ENCODE assay signal across 12 cellular contexts in the genomic region with DNA sequence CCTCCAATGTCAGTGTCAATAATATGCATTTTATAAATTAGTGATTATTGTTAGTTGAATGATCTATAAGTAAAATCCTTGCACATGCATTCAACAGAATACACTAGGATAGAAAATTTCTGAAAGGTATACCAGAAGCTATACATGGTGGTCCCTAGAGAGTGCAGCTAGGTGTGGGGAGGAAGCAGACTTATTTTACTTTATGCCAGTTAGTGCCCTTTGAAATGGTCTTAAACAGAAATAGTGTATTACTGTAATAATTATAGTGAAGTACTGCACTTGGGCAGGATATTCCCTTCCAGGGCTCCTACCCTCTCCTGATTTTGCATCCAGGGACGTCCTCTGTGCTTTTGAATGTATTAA. TPM values are rescaled to one million over a fixed set of nuclear protein-coding genes. Genes with fewer than 3 reads are reported as not detected.
A peak's percentile ranks its signal among the peaks of the same experiment; 100 is the strongest.
DNase-seq lines count a peak whose midpoint lies in the region; ATAC-seq and TF ChIP-seq lines count a peak whose summit lies in the region.
"Had no signal": no experiment of that assay in that cellular context is flagged by ENCODE, and none has a peak within 500 bp of the region (broad histone marks: within the 10 kb centered on the region; RNA-seq: fewer than 3 reads in every experiment).

No MANE protein-coding gene starts in this region.

- H3K4me3 ChIP-seq in RWPE2 (ENCODE audit: severe bottlenecking) (no peak overlapping the region), esophagus muscularis mucosa (no peak overlapping the region), suprapubic skin (no peak overlapping the region)
- H3K4me3 ChIP-seq: cardiac muscle cell had no signal

- intact Hi-C loops in esophagus muscularis mucosa (cut with DNase I) = loop anchor here (5.0 to 10.0 kb wide), 2 partner anchors 123 to 340 kb away; a partner anchor contains a TSS

- CTCF ChIA-PET in activated naive CD4-positive, alpha-beta T cell treated with anti-CD3 and anti-CD28 coated beads, Interleukin-2, amount 10 ng/mL, durations not matched to agents 7 days and 5 days (lab: Charles Lee) = interaction anchor here (0.7 to 4.7 kb wide), 30 partner anchors 8 to 759 kb away, joined by 3 to 29 read pairs (median 4); a partner anchor contains a TSS

- H3K4me1 ChIP-seq in RWPE2 (ENCODE audit: insufficient read depth, poor library complexity, severe bottlenecking) (peaks cover 9% of the 10 kb centered on the region), esophagus muscularis mucosa (peaks cover 21 to 64% (median 54%) of the 10 kb centered on the region in 4 donors), suprapubic skin (peaks cover 50% of the 10 kb centered on the region)

- H3K36me3 Mint-ChIP-seq in activated naive CD4-positive, alpha-beta T cell treated with anti-CD3 and anti-CD28 coated beads, Interleukin-2, amount 10 ng/mL, durations not matched to agents 7 days and 5 days = no peaks in the 10 kb centered on the region
- H3K36me3 Mint-ChIP-seq: naive B cell had no signal

- H3K36me3 ChIP-seq in RWPE2 (ENCODE audit: low read depth) (no peaks in the 10 kb centered on the region), esophagus muscularis mucosa (no peaks in the 10 kb centered on the region), suprapubic skin (no peaks in the 10 kb centered on the region)
- H3K36me3 ChIP-seq: cardiac muscle cell had no signal

- H3K9me3 ChIP-seq in RWPE2 (ENCODE audit: severe bottlenecking) (no peaks in the 10 kb centered on the region), esophagus muscularis mucosa (no peaks in the 10 kb centered on the region), suprapubic skin (no peaks in the 10 kb centered on the region)

- no peaks in the 10 kb centered on the region for H3K27me3 Mint-ChIP-seq in activated naive CD4-positive, alpha-beta T cell treated with anti-CD3 and anti-CD28 coated beads, Interleukin-2, amount 10 ng/mL, durations not matched to agents 7 days and 5 days
- H3K27me3 Mint-ChIP-seq: naive B cell had no signal

- TF ChIP-seq POLR2A in esophagus muscularis mucosa (IDR thresholded peaks at IDR 0.05; ENCODE audit: low read depth) = no peak
- no peak for TF ChIP-seq POLR2A in suprapubic skin (IDR thresholded peaks at IDR 0.05)

- H3K27ac ChIP-seq in RWPE2 (ENCODE audit: poor library complexity, severe bottlenecking) = peak overlapping the region; percentile 45
- H3K27ac ChIP-seq in esophagus muscularis mucosa (replicated peaks in 1 of 4) = peak overlapping the region; percentile 77 to 85 (median 81)
- H3K27ac ChIP-seq in suprapubic skin = peak overlapping the region; percentile 93

- H3K4me3 Mint-ChIP-seq in activated naive CD4-positive, alpha-beta T cell treated with anti-CD3 and anti-CD28 coated beads, Interleukin-2, amount 10 ng/mL, durations not matched to agents 7 days and 5 days = no peak overlapping the region

- TF ChIP-seq EP300 in esophagus muscularis mucosa (IDR thresholded peaks at IDR 0.05) (no peak), suprapubic skin (IDR thresholded peaks at IDR 0.05) (no peak)

- no peaks in the 10 kb centered on the region for H3K9me3 Mint-ChIP-seq in activated naive CD4-positive, alpha-beta T cell treated with anti-CD3 and anti-CD28 coated beads, Interleukin-2, amount 10 ng/mL, durations not matched to agents 7 days and 5 days
- H3K9me3 Mint-ChIP-seq: naive B cell had no signal

- no peak for DNase-seq in activated naive CD4-positive, alpha-beta T cell treated with anti-CD3 and anti-CD28 coated beads, Interleukin-2, amount 10 ng/mL, durations not matched to agents 7 days and 5 days
- DNase-seq in activated naive CD4-positive, alpha-beta T cell (lab: John Stamatoyannopoulos, UW) = no peak
- DNase-seq in RWPE2 (ENCODE audit: low spot score) (no peak), esophagus muscularis mucosa (ENCODE audit: extremely low spot score) (no peak), suprapubic skin (ENCODE audit: low spot score in 2 of 2) (no peak), GM20000 (ENCODE audit: low spot score) (no peak)
- no peak for DNase-seq in activated CD4-positive, alpha-beta T cell treated with anti-CD3 and anti-CD28 coated beads, Interleukin-2, amount 50 U/mL, for 4 hours
- DNase-seq: NK-92 treated with Interleukin-12 subunit alpha and Interleukin-12 subunit beta, amount 100 ng/mL, for 24 hours; stimulated activated naive CD4-positive, alpha-beta T cell treated with Interleukin-2 at 50 U/mL for 16 hours had no signal

- peaks cover 24% of the 10 kb centered on the region for H3K4me1 Mint-ChIP-seq in activated naive CD4-positive, alpha-beta T cell treated with anti-CD3 and anti-CD28 coated beads, Interleukin-2, amount 10 ng/mL, durations not matched to agents 7 days and 5 days

- no peak for ATAC-seq in RWPE2 (ENCODE audit: low read depth)
- no peak for ATAC-seq in HG03457 (IDR thresholded peaks at IDR 0.05; ENCODE audit: unreplicated experiment)

- 92% methylated on average over 1 of the region's 1 CpG for WGBS in esophagus muscularis mucosa
- WGBS in suprapubic skin = 50% methylated on average over 1 of the region's 1 CpG

- H3K27ac Mint-ChIP-seq in activated naive CD4-positive, alpha-beta T cell treated with anti-CD3 and anti-CD28 coated beads, Interleukin-2, amount 10 ng/mL, durations not matched to agents 7 days and 5 days = peak overlapping the region; percentile 39

- no peaks in the 10 kb centered on the region for H3K27me3 ChIP-seq in RWPE2 (ENCODE audit: insufficient read depth, poor library complexity, severe bottlenecking)
- no peaks in the 10 kb centered on the region for H3K27me3 ChIP-seq in esophagus muscularis mucosa
- H3K27me3 ChIP-seq in suprapubic skin = no peaks in the 10 kb centered on the region
- H3K27me3 ChIP-seq: cardiac muscle cell had no signal

- peak; percentile 37 for TF ChIP-seq CTCF in RWPE2 (IDR thresholded peaks at IDR 0.05; ENCODE audit: poor library complexity, severe bottlenecking)
- TF ChIP-seq CTCF in esophagus muscularis mucosa (IDR thresholded peaks at IDR 0.05) = no peak
- no peak for TF ChIP-seq CTCF in suprapubic skin (IDR thresholded peaks at IDR 0.05)
- TF ChIP-seq CTCF in GM20000 (IDR thresholded peaks at IDR 0.05; ENCODE audit: extremely low read depth, missing control alignments) = no peak

RNA-seq across cellular contexts. Expression of a gene that starts 23.2 kb away (rescaled TPM):
- total RNA-seq in esophagus muscularis mucosa (10 to 100 TPM; 74.9 to 84.7 (median 78.4) TPM), suprapubic skin (100 to 1,000 TPM in 3 of 4 donors, 10 to 100 TPM in 1; 92.4 to 174 (median 111) TPM)
